In the genomic region with DNA sequence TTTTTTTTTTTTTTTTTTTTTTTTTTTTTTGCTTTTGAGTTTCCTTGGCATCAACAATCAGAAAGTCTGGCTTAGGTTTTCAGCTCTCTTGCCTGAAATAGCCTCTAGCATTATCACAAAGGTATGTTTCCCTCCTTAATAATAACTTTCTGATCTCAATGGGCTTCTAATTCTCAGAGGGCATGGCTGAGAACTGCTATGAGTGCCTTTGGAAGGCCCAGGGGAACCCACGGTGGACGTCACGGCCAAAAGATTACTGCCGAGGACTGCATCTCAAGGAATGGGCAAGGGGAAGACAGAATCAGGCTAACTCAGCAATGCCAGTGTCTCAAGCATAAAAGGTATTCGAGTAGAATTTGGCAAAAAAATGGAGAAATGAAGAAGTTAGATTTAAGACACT, we compare ENCODE assay signal across 20 cellular contexts.
DNase-seq lines count a peak whose midpoint lies in the region; ATAC-seq and TF ChIP-seq lines count a peak whose summit lies in the region.
"Had no signal": no experiment of that assay in that cellular context is flagged by ENCODE, and none has a peak within 500 bp of the region (broad histone marks: within the 10 kb centered on the region; RNA-seq: fewer than 3 reads in every experiment).

No MANE protein-coding gene starts in this region.

- no peak overlapping the region for H2BK20ac ChIP-seq in H9 (ENCODE audit: low read depth, low read length, poor library complexity, severe bottlenecking)

- no peak overlapping the region for H3K56ac ChIP-seq in H9 (ENCODE audit: insufficient read length, low read depth, low read length)

- peaks cover 12% of the 10 kb centered on the region for H3K36me3 Mint-ChIP-seq in nephron (ENCODE audit: low read depth)
- no peaks in the 10 kb centered on the region for H3K36me3 Mint-ChIP-seq in stimulated activated memory B cell treated with anti-CD40 and anti-IgM and Interleukin-4, amounts not matched to agents 10 μg/mL and 1 μg/mL and 100 μg/mL, for 72 hours
- H3K36me3 Mint-ChIP-seq in H9 (ENCODE audit: insufficient read depth in 1 of 3, low read depth in 3 of 3) = peaks cover 0 to 4% (median 2%) of the 10 kb centered on the region in 3 experiments; a peak in 2 of 7 replicates
- H3K36me3 Mint-ChIP-seq: CD8-positive, alpha-beta T cell had no signal

- H3K4me1 ChIP-seq in ascending aorta (peaks cover 3 to 10% of the 10 kb centered on the region in 2 donors), thoracic aorta (ENCODE audit: control insufficient read depth in 1 of 2, low read depth in 2 of 2) (peaks cover 2 to 16% of the 10 kb centered on the region in 2 donors), H9 (ENCODE audit: insufficient read depth, low read length) (no peaks in the 10 kb centered on the region)
- H3K4me1 ChIP-seq: A549 had no signal

- H3K18ac ChIP-seq in H9 (ENCODE audit: insufficient read length, low read depth, low read length) = no peak overlapping the region

- H3K36me3 ChIP-seq in ascending aorta (no peaks in the 10 kb centered on the region), thoracic aorta (no peaks in the 10 kb centered on the region)

- H4K5ac ChIP-seq in H9 (ENCODE audit: insufficient read length, low read depth, low read length) = no peak overlapping the region

- no peak overlapping the region for H3K4ac ChIP-seq in H9 (ENCODE audit: low read depth, low read length)

- H3K4me3 Mint-ChIP-seq in nephron (no peak overlapping the region), H9 (no peak overlapping the region)
- H3K4me3 Mint-ChIP-seq in stimulated activated memory B cell treated with anti-CD40 and anti-IgM and Interleukin-4, amounts not matched to agents 10 μg/mL and 1 μg/mL and 100 μg/mL, for 72 hours = no peak overlapping the region
- H3K4me3 Mint-ChIP-seq: B cell; CD4-positive, alpha-beta T cell; CD8-positive, alpha-beta T cell had no signal

- H3K79me1 ChIP-seq in H9 (ENCODE audit: insufficient read depth, low read depth, low read length, poor library complexity, severe bottlenecking) = no peaks in the 10 kb centered on the region

- H4K8ac ChIP-seq in H9 (replicated peaks; ENCODE audit: insufficient read length, low read depth, low read length) = no peak overlapping the region

- no peak overlapping the region for H3K9ac ChIP-seq in H9 (ENCODE audit: extremely low read depth, insufficient read length, low read length)
- H3K9ac ChIP-seq: BLaER1 treated with 17β-estradiol and CSF1 and Interleukin-3, amounts not matched to agents 10 nM and 100 nM had no signal

- peaks cover 3% of the 10 kb centered on the region for H4K20me1 ChIP-seq in H9 (ENCODE audit: control insufficient read depth, insufficient read depth, insufficient read length)
- H4K20me1 ChIP-seq: BLaER1 treated with 17β-estradiol and CSF1 and Interleukin-3, amounts not matched to agents 10 nM and 100 nM had no signal

- no peak overlapping the region for H4K91ac ChIP-seq in H9 (ENCODE audit: insufficient read length, low read depth, low read length)

- peaks cover 14% of the 10 kb centered on the region for H3K9me3 Mint-ChIP-seq in nephron
- peaks cover 12% of the 10 kb centered on the region for H3K9me3 Mint-ChIP-seq in stimulated activated memory B cell treated with anti-CD40 and anti-IgM and Interleukin-4, amounts not matched to agents 10 μg/mL and 1 μg/mL and 100 μg/mL, for 72 hours
- peaks cover 1 to 3% of the 10 kb centered on the region in 2 experiments; a peak in 4 of 5 replicates for H3K9me3 Mint-ChIP-seq in H9

- H2AFZ ChIP-seq in H9 (ENCODE audit: low read length) = no peak overlapping the region

- H3K27me3 Mint-ChIP-seq in nephron (ENCODE audit: low read depth) (peaks cover 4% of the 10 kb centered on the region), H9 (ENCODE audit: low read depth) (no peaks in the 10 kb centered on the region)
- H3K27me3 Mint-ChIP-seq in stimulated activated memory B cell treated with anti-CD40 and anti-IgM and Interleukin-4, amounts not matched to agents 10 μg/mL and 1 μg/mL and 100 μg/mL, for 72 hours = peaks cover 12% of the 10 kb centered on the region
- H3K27me3 Mint-ChIP-seq: B cell had no signal

- H2BK5ac ChIP-seq in H9 (ENCODE audit: insufficient read length, low read length) = no peak overlapping the region

- H2BK15ac ChIP-seq in H9 (ENCODE audit: low read depth, low read length) = no peak overlapping the region

- no peak overlapping the region for H2AK5ac ChIP-seq in H9 (ENCODE audit: insufficient read length, low read length)

- peak overlapping the region; percentile 38 to 99 (median 89) for H3K27ac Mint-ChIP-seq in nephron
- no peak overlapping the region for H3K27ac Mint-ChIP-seq in stimulated activated memory B cell treated with anti-CD40 and anti-IgM and Interleukin-4, amounts not matched to agents 10 μg/mL and 1 μg/mL and 100 μg/mL, for 72 hours
- H3K27ac Mint-ChIP-seq in H9 = no peak overlapping the region; a peak in 1 of 7 replicates
- H3K27ac Mint-ChIP-seq: B cell; CD4-positive, alpha-beta T cell; CD8-positive, alpha-beta T cell had no signal

- DNase-seq in NCI-H2227 (lab: John Stamatoyannopoulos, UW; ENCODE audit: unreplicated experiment) (peak; percentile 24), ascending aorta (ENCODE audit: low spot score in 2 of 2) (peak in 1 of 2 donors; percentile 83), thoracic aorta (ENCODE audit: low spot score) (no peak), H9 (no peak), NCI-H526 (lab: John Stamatoyannopoulos, UW) (no peak)
- DNase-seq: AML-193; Caco-2; Calu3; CD4-positive, alpha-beta T cell; CD8-positive, alpha-beta T cell; DMS79 treated with DMSO at 0.1 percent for 48 hours; GF-D8 had no signal

- H3K4me3 ChIP-seq in ascending aorta (no peak overlapping the region), thoracic aorta (no peak overlapping the region)
- H3K4me3 ChIP-seq: A549; BLaER1 treated with 17β-estradiol and CSF1 and Interleukin-3, amounts not matched to agents 10 nM and 100 nM had no signal

- WGBS in H9 (ENCODE audit: extremely low coverage, insufficient read length, low lambda C conversion rate) = no CpG with 5 or more reads among the region's 5 CpGs

- no peak overlapping the region for H3K14ac ChIP-seq in H9 (ENCODE audit: insufficient read depth, low read length)

- ATAC-seq in thoracic aorta (ENCODE audit: insufficient number of reproducible peaks, low FRiP score, low read depth) = peak; percentile 74
- ATAC-seq in stimulated activated memory B cell treated with anti-CD40 and anti-IgM and Interleukin-4, amounts not matched to agents 10 μg/mL and 1 μg/mL and 100 μg/mL, for 72 hours = no peak
- ATAC-seq in HG02840 (IDR thresholded peaks at IDR 0.05; ENCODE audit: low FRiP score, unreplicated experiment) = no peak
- ATAC-seq: A549; CD8-positive, alpha-beta T cell had no signal

- no peak overlapping the region for H2BK12ac ChIP-seq in H9 (ENCODE audit: insufficient read length, low read depth, low read length)

- intact Hi-C loops in ascending aorta (cut with DNase I) = no loop called here

- TF ChIP-seq CTCF in ascending aorta (IDR thresholded peaks at IDR 0.05) (no peak), nephron (IDR thresholded peaks at IDR 0.05; ENCODE audit: unreplicated experiment in 3 of 3) (no peak), thoracic aorta (IDR thresholded peaks at IDR 0.05) (no peak), H9 (conservative IDR thresholded peaks at IDR 0.05) (no peak)

- H3K4me1 Mint-ChIP-seq in nephron (peaks cover 28% of the 10 kb centered on the region), H9 (peaks cover 4 to 5% of the 10 kb centered on the region in 2 experiments; a peak in 3 of 4 replicates)
- H3K4me1 Mint-ChIP-seq in stimulated activated memory B cell treated with anti-CD40 and anti-IgM and Interleukin-4, amounts not matched to agents 10 μg/mL and 1 μg/mL and 100 μg/mL, for 72 hours = no peaks in the 10 kb centered on the region
- H3K4me1 Mint-ChIP-seq: B cell had no signal

- H2BK120ac ChIP-seq in H9 (ENCODE audit: low read depth, low read length, poor library complexity, severe bottlenecking) = no peak overlapping the region

- peak overlapping the region; percentile 43 to 60 for H3K27ac ChIP-seq in ascending aorta
- peak overlapping the region; percentile 28 to 55 for H3K27ac ChIP-seq in thoracic aorta
- H3K27ac ChIP-seq in H9 (ENCODE audit: insufficient read length, low read depth, low read length) = no peak overlapping the region
- H3K27ac ChIP-seq: 22Rv1; A549; BLaER1 treated with 17β-estradiol and CSF1 and Interleukin-3, amounts not matched to agents 10 nM and 100 nM; C4-2B had no signal

- no peak overlapping the region for H3T11ph ChIP-seq in H9 (ENCODE audit: low read length)

- H3K23me2 ChIP-seq in H9 (ENCODE audit: insufficient read length, low read depth, low read length, poor library complexity, severe bottlenecking) = no peaks in the 10 kb centered on the region

- no peaks in the 10 kb centered on the region for H3K79me2 ChIP-seq in H9 (ENCODE audit: insufficient read depth, low read length)

- H3K23ac ChIP-seq in H9 (ENCODE audit: insufficient read length, low read depth, low read length) = no peak overlapping the region

- H3K9me3 ChIP-seq in ascending aorta = peaks cover 4 to 11% of the 10 kb centered on the region in 2 donors
- H3K9me3 ChIP-seq in thoracic aorta = peaks cover 2% of the 10 kb centered on the region
- no peaks in the 10 kb centered on the region for H3K9me3 ChIP-seq in H9 (ENCODE audit: control insufficient read depth, low read depth, low read length)
- H3K9me3 ChIP-seq: A549, Caco-2 had no signal

- H3K27me3 ChIP-seq in ascending aorta (no peaks in the 10 kb centered on the region), thoracic aorta (replicated peaks; ENCODE audit: insufficient read depth) (no peaks in the 10 kb centered on the region), H9 (ENCODE audit: insufficient read depth, low read length) (no peaks in the 10 kb centered on the region)
- H3K27me3 ChIP-seq: BLaER1 treated with 17β-estradiol and CSF1 and Interleukin-3, amounts not matched to agents 10 nM and 100 nM had no signal

- no peak overlapping the region for H3K4me2 ChIP-seq in H9 (ENCODE audit: insufficient read depth, insufficient read length, low read length)
- H3K4me2 ChIP-seq: A549; BLaER1 treated with 17β-estradiol and CSF1 and Interleukin-3, amounts not matched to agents 10 nM and 100 nM had no signal

Comparison
In these comparisons a context has a peak if more than half of its experiments do, and no peak if none do; other contexts are left out.
1. H3K27ac Mint-ChIP-seq: peak in nephron (3 of 3); none in stimulated activated memory B cell treated with anti-CD40 and anti-IgM and Interleukin-4, amounts not matched to agents 10 μg/mL and 1 μg/mL and 100 μg/mL, for 72 hours (single experiment) and H9 (0 of 3).